1 cellular context compared by ENCODE assay signal in the genomic region with DNA sequence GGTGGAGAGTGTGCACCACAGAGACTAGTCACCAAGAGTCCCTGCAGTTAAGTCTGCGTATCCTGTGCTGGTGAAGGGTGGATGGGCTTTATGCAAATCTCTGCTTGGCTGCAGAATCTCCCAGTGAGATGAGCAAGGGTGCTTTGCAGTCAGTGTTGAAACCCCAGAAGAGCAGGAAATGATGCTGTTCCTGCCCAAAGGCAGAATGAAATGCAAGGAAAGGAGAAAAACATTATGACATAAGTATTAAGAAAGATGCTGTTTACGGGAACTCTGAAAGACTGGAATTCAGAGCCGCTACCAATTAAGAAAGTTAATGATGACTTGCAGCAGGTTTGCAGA.
TF ChIP-seq lines count a peak whose summit lies in the region.

No MANE protein-coding gene starts in this region.

TF ChIP-seq in GM12878, 131 proteins besides CTCF, POLR2A, EP300 and RAD21 (continued from another document):
- TF ChIP-seq POU2F2 (IDR thresholded peaks at IDR 0.05; ENCODE audit: borderline replicate concordance, low read depth, low read length), result peak; percentile 98
- 0 out of 2 replicates have a peak, but pooled peaks have one; percentile 35 for TF ChIP-seq MXI1 (IDR thresholded peaks at IDR 0.05; ENCODE audit: low read depth, low read length)
- TF ChIP-seq, protein P1, sequence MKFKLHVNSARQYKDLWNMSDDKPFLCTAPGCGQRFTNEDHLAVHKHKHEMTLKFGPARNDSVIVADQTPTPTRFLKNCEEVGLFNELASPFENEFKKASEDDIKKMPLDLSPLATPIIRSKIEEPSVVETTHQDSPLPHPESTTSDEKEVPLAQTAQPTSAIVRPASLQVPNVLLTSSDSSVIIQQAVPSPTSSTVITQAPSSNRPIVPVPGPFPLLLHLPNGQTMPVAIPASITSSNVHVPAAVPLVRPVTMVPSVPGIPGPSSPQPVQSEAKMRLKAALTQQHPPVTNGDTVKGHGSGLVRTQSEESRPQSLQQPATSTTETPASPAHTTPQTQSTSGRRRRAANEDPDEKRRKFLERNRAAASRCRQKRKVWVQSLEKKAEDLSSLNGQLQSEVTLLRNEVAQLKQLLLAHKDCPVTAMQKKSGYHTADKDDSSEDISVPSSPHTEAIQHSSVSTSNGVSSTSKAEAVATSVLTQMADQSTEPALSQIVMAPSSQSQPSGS (IDR thresholded peaks at IDR 0.05; ENCODE audit: low read length), result no peak; the same call in 1 of the 2 replicates
- no peak for TF ChIP-seq ELK1 (IDR thresholded peaks at IDR 0.05; ENCODE audit: low read depth, low read length)
- no peak for TF ChIP-seq NR2F1 (conservative IDR thresholded peaks at IDR 0.05)
- TF ChIP-seq, protein P2, sequence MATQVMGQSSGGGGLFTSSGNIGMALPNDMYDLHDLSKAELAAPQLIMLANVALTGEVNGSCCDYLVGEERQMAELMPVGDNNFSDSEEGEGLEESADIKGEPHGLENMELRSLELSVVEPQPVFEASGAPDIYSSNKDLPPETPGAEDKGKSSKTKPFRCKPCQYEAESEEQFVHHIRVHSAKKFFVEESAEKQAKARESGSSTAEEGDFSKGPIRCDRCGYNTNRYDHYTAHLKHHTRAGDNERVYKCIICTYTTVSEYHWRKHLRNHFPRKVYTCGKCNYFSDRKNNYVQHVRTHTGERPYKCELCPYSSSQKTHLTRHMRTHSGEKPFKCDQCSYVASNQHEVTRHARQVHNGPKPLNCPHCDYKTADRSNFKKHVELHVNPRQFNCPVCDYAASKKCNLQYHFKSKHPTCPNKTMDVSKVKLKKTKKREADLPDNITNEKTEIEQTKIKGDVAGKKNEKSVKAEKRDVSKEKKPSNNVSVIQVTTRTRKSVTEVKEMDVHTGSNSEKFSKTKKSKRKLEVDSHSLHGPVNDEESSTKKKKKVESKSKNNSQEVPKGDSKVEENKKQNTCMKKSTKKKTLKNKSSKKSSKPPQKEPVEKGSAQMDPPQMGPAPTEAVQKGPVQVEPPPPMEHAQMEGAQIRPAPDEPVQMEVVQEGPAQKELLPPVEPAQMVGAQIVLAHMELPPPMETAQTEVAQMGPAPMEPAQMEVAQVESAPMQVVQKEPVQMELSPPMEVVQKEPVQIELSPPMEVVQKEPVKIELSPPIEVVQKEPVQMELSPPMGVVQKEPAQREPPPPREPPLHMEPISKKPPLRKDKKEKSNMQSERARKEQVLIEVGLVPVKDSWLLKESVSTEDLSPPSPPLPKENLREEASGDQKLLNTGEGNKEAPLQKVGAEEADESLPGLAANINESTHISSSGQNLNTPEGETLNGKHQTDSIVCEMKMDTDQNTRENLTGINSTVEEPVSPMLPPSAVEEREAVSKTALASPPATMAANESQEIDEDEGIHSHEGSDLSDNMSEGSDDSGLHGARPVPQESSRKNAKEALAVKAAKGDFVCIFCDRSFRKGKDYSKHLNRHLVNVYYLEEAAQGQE (IDR thresholded peaks at IDR 0.05; ENCODE audit: low read depth, low read length), result no peak
- peak; percentile 51; the same call in 1 of the 2 replicates for TF ChIP-seq CREB1 (IDR thresholded peaks at IDR 0.05; ENCODE audit: low read depth)
- TF ChIP-seq BMI1 (IDR thresholded peaks at IDR 0.05; ENCODE audit: borderline replicate concordance), result no peak
- peak; percentile 47; the same call in 1 of the 2 replicates for TF ChIP-seq ATF7 (IDR thresholded peaks at IDR 0.05; ENCODE audit: low read depth)
- TF ChIP-seq MTA2 (IDR thresholded peaks at IDR 0.05; ENCODE audit: low read depth), result no peak; the same call in 1 of the 2 replicates
- 0 out of 2 replicates have a peak, but pooled peaks have one; percentile 23 for TF ChIP-seq PAX5 (IDR thresholded peaks at IDR 0.05; ENCODE audit: borderline replicate concordance, low read depth, low read length)
- no peak for TF ChIP-seq ZZZ3 (IDR thresholded peaks at IDR 0.05; ENCODE audit: control insufficient read depth, insufficient read length, low read depth)
- peak; percentile 44; the same call in 1 of the 2 replicates for TF ChIP-seq CREM (IDR thresholded peaks at IDR 0.05; ENCODE audit: low read depth)
- peak; percentile 63 for TF ChIP-seq RUNX3 (IDR thresholded peaks at IDR 0.05; ENCODE audit: low read length)
- no peak for TF ChIP-seq TARDBP (IDR thresholded peaks at IDR 0.05; ENCODE audit: borderline replicate concordance)
TF ChIP-seq in GM12878: peak in this region for 11.
